ENCODE assay signal across 12 cellular contexts in the genomic region with DNA sequence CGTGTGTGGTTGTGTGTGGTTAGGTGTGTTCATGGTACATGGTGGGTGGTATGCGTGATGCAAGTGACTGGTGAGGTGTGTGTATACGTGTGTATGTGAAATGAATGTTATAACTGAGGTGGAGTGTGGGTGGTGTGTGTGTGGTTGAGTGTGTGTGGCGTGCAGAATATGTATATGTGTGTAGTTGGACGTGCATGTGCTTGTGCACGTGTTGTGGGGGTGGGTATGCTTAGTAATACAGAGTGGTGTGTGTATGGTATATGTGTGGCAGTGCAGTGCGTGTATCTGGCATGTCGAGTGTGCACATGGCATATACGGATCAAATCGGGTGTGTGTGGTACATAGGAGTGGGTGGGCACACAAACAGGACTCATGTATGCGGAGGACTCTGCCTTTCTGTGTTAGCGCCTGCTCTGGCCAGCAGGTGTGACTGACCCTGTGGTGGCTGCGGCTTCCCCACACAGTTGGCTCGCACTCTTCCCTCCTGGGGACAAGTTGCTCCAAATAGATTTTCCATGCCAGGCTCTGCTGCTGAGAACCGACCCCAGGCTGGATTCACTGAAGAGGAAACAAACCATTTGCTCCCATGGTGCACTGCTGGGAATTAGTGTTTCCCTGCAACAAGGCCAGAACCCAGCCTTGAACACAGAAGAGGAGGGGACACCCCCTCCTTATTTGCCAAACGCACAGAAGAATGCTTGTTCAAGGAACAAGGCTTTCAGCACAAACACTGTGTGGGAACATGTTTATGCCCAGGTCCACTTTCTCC. TPM values are rescaled to one million over a fixed set of nuclear protein-coding genes. Genes with fewer than 3 reads are reported as not detected.
DNase-seq lines count a peak whose midpoint lies in the region; ATAC-seq and TF ChIP-seq lines count a peak whose summit lies in the region.
"Had no signal": no experiment of that assay in that cellular context is flagged by ENCODE, and none has a peak within 500 bp of the region (broad histone marks: within the 10 kb centered on the region; RNA-seq: fewer than 3 reads in every experiment).

No MANE protein-coding gene starts in this region.

- H3K36me3 ChIP-seq in gastroesophageal sphincter (no peaks in the 10 kb centered on the region), psoas muscle (ENCODE audit: insufficient read depth in 1 of 2, low read depth in 1 of 2) (no peaks in the 10 kb centered on the region), upper lobe of right lung (no peaks in the 10 kb centered on the region)

- ATAC-seq in gastroesophageal sphincter (no peak), psoas muscle (no peak), GM21786 (IDR thresholded peaks at IDR 0.05; ENCODE audit: unreplicated experiment) (no peak), upper lobe of right lung (no peak)
- no peak for ATAC-seq in activated CD8-positive, alpha-beta T cell treated with anti-CD3 and anti-CD28 coated beads for 36 hours

- POLR2A ChIA-PET in activated CD8-positive, alpha-beta T cell treated with anti-CD3 and anti-CD28 coated beads for 36 hours (lab: Charles Lee): no interaction called here

- TF ChIP-seq POLR2A in gastroesophageal sphincter (IDR thresholded peaks at IDR 0.05): no peak

- H3K4me1 ChIP-seq in gastroesophageal sphincter (peaks cover 0 to 44% (median 0%) of the 10 kb centered on the region in 3 donors), psoas muscle (no peaks in the 10 kb centered on the region), upper lobe of right lung (peaks cover 8% of the 10 kb centered on the region)

- H3K27ac ChIP-seq in gastroesophageal sphincter: peak overlapping the region in 3 of 4 donors; percentile 92 to 95 (median 93)
- H3K27ac ChIP-seq in psoas muscle: no peak overlapping the region
- H3K27ac ChIP-seq in upper lobe of right lung: no peak overlapping the region

- peak overlapping the region in 1 of 2 donors; percentile 70 for H3K4me3 ChIP-seq in gastroesophageal sphincter
- H3K4me3 ChIP-seq in psoas muscle: peak overlapping the region; percentile 71
- no peak overlapping the region for H3K4me3 ChIP-seq in upper lobe of right lung

- H3K27me3 ChIP-seq in gastroesophageal sphincter: no peaks in the 10 kb centered on the region
- H3K27me3 ChIP-seq in psoas muscle (ENCODE audit: insufficient read depth in 3 of 3, low read length in 2 of 3): peaks cover 2 to 65% (median 22%) of the 10 kb centered on the region in 3 donors
- H3K27me3 ChIP-seq in upper lobe of right lung: peaks cover 30% of the 10 kb centered on the region

- TF ChIP-seq CTCF in gastroesophageal sphincter (IDR thresholded peaks at IDR 0.05) (no peak), psoas muscle (IDR thresholded peaks at IDR 0.05) (no peak), upper lobe of right lung (IDR thresholded peaks at IDR 0.05) (no peak)
- TF ChIP-seq CTCF in activated CD8-positive, alpha-beta T cell treated with anti-CD3 and anti-CD28 coated beads for 36 hours (IDR thresholded peaks at IDR 0.05): no peak

- H3K4me1 Mint-ChIP-seq in activated CD8-positive, alpha-beta T cell treated with anti-CD3 and anti-CD28 coated beads for 36 hours (ENCODE audit: low read depth): peaks cover 2% of the 10 kb centered on the region

- H3K9me3 ChIP-seq in gastroesophageal sphincter: no peaks in the 10 kb centered on the region
- no peaks in the 10 kb centered on the region for H3K9me3 ChIP-seq in psoas muscle
- no peaks in the 10 kb centered on the region for H3K9me3 ChIP-seq in upper lobe of right lung

- DNase-seq in ELF-1 (ENCODE audit: low read depth, low spot score) (peak; percentile 22), NCI-H69 (lab: John Stamatoyannopoulos, UW) (peak; percentile 58), psoas muscle (no peak), NOMO-1 treated with dmso at 0.1 percent for 144 hours (lab: John Stamatoyannopoulos, UW; ENCODE audit: unreplicated experiment) (no peak), upper lobe of right lung (no peak)
- no peak for DNase-seq in activated CD8-positive, alpha-beta T cell treated with anti-CD3 and anti-CD28 coated beads for 36 hours
- DNase-seq: activated CD4-positive, CD25-positive, alpha-beta regulatory T cell; activated effector memory CD4-positive, alpha-beta T cell treated with anti-CD3 and anti-CD28 coated beads, Interleukin-2, amount 50 U/mL, for 16 hours had no signal

- peaks cover 31% of the 10 kb centered on the region for H3K27me3 Mint-ChIP-seq in activated CD8-positive, alpha-beta T cell treated with anti-CD3 and anti-CD28 coated beads for 36 hours

- TF ChIP-seq EP300 in gastroesophageal sphincter (IDR thresholded peaks at IDR 0.05): no peak

- no peaks in the 10 kb centered on the region for H3K9me3 Mint-ChIP-seq in activated CD8-positive, alpha-beta T cell treated with anti-CD3 and anti-CD28 coated beads for 36 hours
- H3K9me3 Mint-ChIP-seq: IgD-negative memory B cell, nephron progenitor cell had no signal

- 62 to 66% methylated on average over 7 to 10 of the region's 16 CpGs for WGBS in gastroesophageal sphincter (ENCODE audit: low coverage in 1 of 2), 2 donors
- 49 to 57% (median 52%) methylated on average over 16 of the region's 16 CpGs for WGBS in psoas muscle, 3 donors

- intact Hi-C loops in psoas muscle (cut with DNase I) (no loop called here), upper lobe of right lung (cut with DNase I) (no loop called here)
- intact Hi-C loops in activated CD8-positive, alpha-beta T cell treated with anti-CD3 and anti-CD28 coated beads for 36 hours (cut with micrococcal nuclease): no loop called here

- CTCF ChIA-PET in activated CD8-positive, alpha-beta T cell treated with anti-CD3 and anti-CD28 coated beads for 36 hours (lab: Charles Lee): no interaction called here

- no peaks in the 10 kb centered on the region for H3K36me3 Mint-ChIP-seq in activated CD8-positive, alpha-beta T cell treated with anti-CD3 and anti-CD28 coated beads for 36 hours (ENCODE audit: low read depth)
- H3K36me3 Mint-ChIP-seq: IgD-negative memory B cell had no signal

- H3K27ac Mint-ChIP-seq in activated CD8-positive, alpha-beta T cell treated with anti-CD3 and anti-CD28 coated beads for 36 hours: no peak overlapping the region
- H3K27ac Mint-ChIP-seq: IgD-negative memory B cell, nephron progenitor cell had no signal

- H3K4me3 Mint-ChIP-seq in activated CD8-positive, alpha-beta T cell treated with anti-CD3 and anti-CD28 coated beads for 36 hours: no peak overlapping the region

RNA-seq across cellular contexts. Expression of gene C3orf70, which starts 1.2 kb away (rescaled TPM):
- total RNA-seq in gastroesophageal sphincter (10 to 100 TPM; 21.0 to 61.1 (median 36.1) TPM), psoas muscle (under 1 TPM; 0.42 to 0.97 (median 0.81) TPM), upper lobe of right lung (4.1 TPM)
- polyA plus RNA-seq in psoas muscle: under 1 TPM; 0.13 to 0.22 (median 0.18) TPM
- total RNA-seq in activated CD8-positive, alpha-beta T cell treated with anti-CD3 and anti-CD28 coated beads for 36 hours: under 1 TPM in 1 of 2 experiments, not detected in 1; 0.04 TPM

Comparison
In these comparisons a context has a peak if more than half of its experiments do, and no peak if none do; other contexts are left out.
1. DNase-seq: peak in ELF-1 (single experiment) and NCI-H69 (single experiment); none in psoas muscle (0 of 2), NOMO-1 treated with dmso at 0.1 percent for 144 hours (single experiment), activated CD8-positive, alpha-beta T cell treated with anti-CD3 and anti-CD28 coated beads for 36 hours (single experiment) and upper lobe of right lung (single experiment).
2. H3K27ac ChIP-seq: peak in gastroesophageal sphincter (3 of 4); none in psoas muscle (single experiment) and upper lobe of right lung (single experiment).